8 cellular contexts compared by ENCODE assay signal in the genomic region with DNA sequence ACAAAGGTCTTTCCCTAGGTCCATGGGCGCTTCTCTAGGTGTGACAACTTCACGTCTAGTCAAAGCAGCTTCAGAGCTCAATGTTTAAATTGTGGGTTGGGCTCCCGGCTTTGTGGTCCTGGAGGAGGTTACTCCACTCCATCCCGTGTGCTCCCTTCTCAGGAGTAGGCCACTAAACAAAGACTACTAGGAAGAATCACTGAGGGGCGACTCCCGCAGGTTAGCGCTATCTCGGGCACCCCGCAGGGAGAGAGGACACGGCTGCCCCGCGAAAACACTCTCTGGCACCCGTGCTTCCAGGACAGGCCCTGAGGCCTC. TPM values are rescaled to one million over a fixed set of nuclear protein-coding genes. Genes with fewer than 3 reads are reported as not detected.
A peak's percentile ranks its signal among the peaks of the same experiment; 100 is the strongest.
DNase-seq lines count a peak whose midpoint lies in the region; ATAC-seq, FAIRE-seq and TF ChIP-seq lines count a peak whose summit lies in the region.

No MANE protein-coding gene starts in this region.

- H2AFZ ChIP-seq in KMS-11 (ENCODE audit: low read depth), result peak overlapping the region; percentile 64; the same call in 1 of the 2 replicates

- H3K4me3 ChIP-seq in KMS-11 (IDR thresholded peaks at IDR 0.05; ENCODE audit: insufficient read depth, low read depth, low read length) (no peak overlapping the region), kidney (ENCODE audit: low read length in 2 of 2) (peak overlapping the region; percentile 78 to 83)

- no peaks in the 10 kb centered on the region for H3K27me3 Mint-ChIP-seq in activated naive CD4-positive, alpha-beta T cell treated with anti-CD3 and anti-CD28 coated beads, Interleukin-2, amount 10 ng/mL, durations not matched to agents 7 days and 5 days

- no peak for DNase-seq in activated naive CD4-positive, alpha-beta T cell treated with anti-CD3 and anti-CD28 coated beads, Interleukin-2, amount 10 ng/mL, durations not matched to agents 7 days and 5 days
- DNase-seq in activated naive CD4-positive, alpha-beta T cell treated with Interleukin-2 at 50 U/mL for 16 hours, result no peak
- DNase-seq in astrocyte of the hippocampus (ENCODE audit: low read depth, low spot score) (peak; percentile 41), kidney (no peak), NCI-H2196 (lab: John Stamatoyannopoulos, UW; ENCODE audit: unreplicated experiment) (no peak), GM19240 (ENCODE audit: insufficient read length, low spot score) (no peak)
- peak; percentile 35 for DNase-seq in stimulated activated naive CD8-positive, alpha-beta T cell treated with anti-CD3 and anti-CD28 coated beads, Interleukin-15, Interleukin-2, amounts not matched to agents 100 U/mL and 50 U/mL, for 24 hours

- H3K4me1 Mint-ChIP-seq in activated naive CD4-positive, alpha-beta T cell treated with anti-CD3 and anti-CD28 coated beads, Interleukin-2, amount 10 ng/mL, durations not matched to agents 7 days and 5 days, result peaks cover 41% of the 10 kb centered on the region

- peak overlapping the region; percentile 89 for H3K4me2 ChIP-seq in KMS-11

- intact Hi-C loops in kidney (cut with DNase I), result no loop called here

- H3K79me2 ChIP-seq in KMS-11 (ENCODE audit: insufficient read depth, low read depth), result peaks cover 15% of the 10 kb centered on the region; the same call in 1 of the 2 replicates

- H3K9ac ChIP-seq in KMS-11 (peak overlapping the region; percentile 68), kidney (ENCODE audit: low read length in 2 of 2) (peak overlapping the region; percentile 85 to 86)

- no peak for ATAC-seq in stimulated activated naive CD8-positive, alpha-beta T cell treated with anti-CD3 and anti-CD28 coated beads, Interleukin-15, Interleukin-2, amounts not matched to agents 100 U/mL and 50 U/mL, for 24 hours

- H3K4me3 Mint-ChIP-seq in activated naive CD4-positive, alpha-beta T cell treated with anti-CD3 and anti-CD28 coated beads, Interleukin-2, amount 10 ng/mL, durations not matched to agents 7 days and 5 days, result peak overlapping the region; percentile 88

- no peaks in the 10 kb centered on the region for H4K20me1 ChIP-seq in KMS-11 (ENCODE audit: insufficient read depth)

- no peak for TF ChIP-seq CTCF in KMS-11 (conservative IDR thresholded peaks at IDR 0.05; ENCODE audit: low read depth, low read length)
- no peak for TF ChIP-seq CTCF in kidney (IDR thresholded peaks at IDR 0.05; ENCODE audit: borderline replicate concordance, extremely low read depth, insufficient read depth)

- CTCF ChIA-PET in activated naive CD4-positive, alpha-beta T cell treated with anti-CD3 and anti-CD28 coated beads, Interleukin-2, amount 10 ng/mL, durations not matched to agents 7 days and 5 days (lab: Charles Lee), result no interaction called here

- no peaks in the 10 kb centered on the region for H3K36me3 ChIP-seq in KMS-11 (ENCODE audit: insufficient read depth)
- H3K36me3 ChIP-seq in kidney (ENCODE audit: control insufficient read depth in 1 of 2, insufficient read depth in 2 of 2, low read length in 2 of 2), result peaks cover 8 to 13% of the 10 kb centered on the region in 2 donors

- H3K27ac ChIP-seq in KMS-11 (peak overlapping the region; percentile 20; the same call in 1 of the 2 replicates), kidney (ENCODE audit: low read depth in 2 of 2, low read length in 2 of 2) (peak overlapping the region; percentile 78 to 85)

- no peaks in the 10 kb centered on the region for H3K9me3 Mint-ChIP-seq in activated naive CD4-positive, alpha-beta T cell treated with anti-CD3 and anti-CD28 coated beads, Interleukin-2, amount 10 ng/mL, durations not matched to agents 7 days and 5 days

- no peak for FAIRE-seq in kidney (lab: Jason Lieb, UNC)

- H3K27me3 ChIP-seq in KMS-11 (ENCODE audit: insufficient read depth, low read depth), result no peaks in the 10 kb centered on the region

- H3K4me1 ChIP-seq in KMS-11 (ENCODE audit: low read depth, poor library complexity, severe bottlenecking) (peaks cover 20% of the 10 kb centered on the region), kidney (ENCODE audit: control insufficient read depth in 1 of 2, insufficient read depth in 1 of 2, low read depth in 1 of 2, low read length in 2 of 2) (peaks cover 0 to 11% of the 10 kb centered on the region in 2 donors)

- no peaks in the 10 kb centered on the region for H3K9me3 ChIP-seq in kidney (ENCODE audit: control insufficient read depth in 1 of 2, low read length in 2 of 2)

- peaks cover 23% of the 10 kb centered on the region for H3K36me3 Mint-ChIP-seq in activated naive CD4-positive, alpha-beta T cell treated with anti-CD3 and anti-CD28 coated beads, Interleukin-2, amount 10 ng/mL, durations not matched to agents 7 days and 5 days

- peak overlapping the region; percentile 86 for H3K27ac Mint-ChIP-seq in activated naive CD4-positive, alpha-beta T cell treated with anti-CD3 and anti-CD28 coated beads, Interleukin-2, amount 10 ng/mL, durations not matched to agents 7 days and 5 days

RNA-seq across cellular contexts. Expression of gene PARP6, which starts 0.5 kb away (rescaled TPM):
- 69.7 TPM for total RNA-seq in kidney
- 50.4 TPM for polyA plus RNA-seq in kidney (ENCODE audit: insufficient read depth, low read depth, low replicate concordance)

RNA-seq across cellular contexts. Expression of gene PKM, which starts 40.9 kb away (rescaled TPM):
- 1,124 TPM for total RNA-seq in kidney
- polyA plus RNA-seq in kidney (ENCODE audit: insufficient read depth, low read depth, low replicate concordance), result 799 TPM

RNA-seq across cellular contexts. Expression of gene CELF6, which starts 48.1 kb away (rescaled TPM):
- total RNA-seq in kidney, result 3.5 TPM
- polyA plus RNA-seq in kidney (ENCODE audit: insufficient read depth, low read depth, low replicate concordance), result 3.8 TPM

Comparison
In these comparisons a context has a peak if more than half of its experiments do, and no peak if none do; other contexts are left out.
1. DNase-seq: peak in astrocyte of the hippocampus (single experiment) and stimulated activated naive CD8-positive, alpha-beta T cell treated with anti-CD3 and anti-CD28 coated beads, Interleukin-15, Interleukin-2, amounts not matched to agents 100 U/mL and 50 U/mL, for 24 hours (single experiment); none in activated naive CD4-positive, alpha-beta T cell treated with anti-CD3 and anti-CD28 coated beads, Interleukin-2, amount 10 ng/mL, durations not matched to agents 7 days and 5 days (single experiment), activated naive CD4-positive, alpha-beta T cell treated with Interleukin-2 at 50 U/mL for 16 hours (single experiment), kidney (single experiment), NCI-H2196 (single experiment) and GM19240 (single experiment).